ENCODE assay signal across 17 cellular contexts in the genomic region with DNA sequence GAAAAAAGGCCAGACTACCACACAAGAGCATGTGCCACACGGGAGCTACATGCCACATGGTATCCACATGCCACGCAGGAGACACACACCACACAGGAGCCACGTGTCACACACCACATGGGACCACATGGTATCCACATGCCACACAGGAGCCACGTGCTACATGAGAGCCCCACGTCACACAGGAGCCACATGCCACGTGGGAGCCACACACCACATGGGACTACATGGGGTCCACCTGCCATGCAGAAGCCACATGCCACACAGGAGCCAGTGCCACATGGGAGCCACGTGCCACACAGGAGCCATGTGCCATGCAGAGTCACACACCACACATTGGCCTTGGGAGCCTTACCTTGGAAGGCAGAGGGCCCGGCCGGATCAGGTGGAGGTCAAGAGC.
DNase-seq lines count a peak whose midpoint lies in the region; ATAC-seq and TF ChIP-seq lines count a peak whose summit lies in the region.
"Had no signal": no experiment of that assay in that cellular context is flagged by ENCODE, and none has a peak within 500 bp of the region (broad histone marks: within the 10 kb centered on the region; RNA-seq: fewer than 3 reads in every experiment).

No MANE protein-coding gene starts in this region.

- H3K36me3 ChIP-seq in RWPE2 (ENCODE audit: low read depth) (no peaks in the 10 kb centered on the region), suprapubic skin (no peaks in the 10 kb centered on the region)
- H3K36me3 ChIP-seq: SJCRH30 had no signal

- H3K4me1 ChIP-seq in RWPE2 (ENCODE audit: insufficient read depth, poor library complexity, severe bottlenecking) (no peaks in the 10 kb centered on the region), suprapubic skin (peaks cover 4% of the 10 kb centered on the region)
- H3K4me1 ChIP-seq: SJCRH30 had no signal

- no peak for TF ChIP-seq POLR2A in suprapubic skin (IDR thresholded peaks at IDR 0.05)

- ATAC-seq in RWPE2 (ENCODE audit: low read depth) = no peak
- ATAC-seq: GM23338, PC-3 had no signal

- H3K9me3 ChIP-seq in RWPE2 (ENCODE audit: severe bottlenecking) (no peaks in the 10 kb centered on the region), suprapubic skin (no peaks in the 10 kb centered on the region)
- H3K9me3 ChIP-seq: SJCRH30 had no signal

- no peak overlapping the region for H3K27ac ChIP-seq in RWPE2 (ENCODE audit: poor library complexity, severe bottlenecking)
- H3K27ac ChIP-seq in coronary artery = no peak overlapping the region
- no peak overlapping the region for H3K27ac ChIP-seq in suprapubic skin
- H3K27ac ChIP-seq: RWPE1, SJCRH30 had no signal

- H3K27me3 ChIP-seq in RWPE2 (ENCODE audit: insufficient read depth, poor library complexity, severe bottlenecking) = no peaks in the 10 kb centered on the region
- peaks cover 30% of the 10 kb centered on the region for H3K27me3 ChIP-seq in suprapubic skin
- H3K27me3 ChIP-seq: SJCRH30 had no signal

- 82% methylated on average over 8 of the region's 9 CpGs for WGBS in suprapubic skin

- no peak for TF ChIP-seq CTCF in RWPE2 (IDR thresholded peaks at IDR 0.05; ENCODE audit: poor library complexity, severe bottlenecking)
- no peak for TF ChIP-seq CTCF in coronary artery (IDR thresholded peaks at IDR 0.05)
- no peak for TF ChIP-seq CTCF in suprapubic skin (IDR thresholded peaks at IDR 0.05)

- H3K4me3 ChIP-seq in RWPE2 (ENCODE audit: severe bottlenecking) = no peak overlapping the region
- H3K4me3 ChIP-seq in coronary artery = no peak overlapping the region
- no peak overlapping the region for H3K4me3 ChIP-seq in suprapubic skin
- H3K4me3 ChIP-seq: GM23338, SJCRH30 had no signal

- peak; percentile 29 for DNase-seq in RWPE2 (ENCODE audit: low spot score)
- peak; percentile 26 for DNase-seq in coronary artery (ENCODE audit: low spot score)
- peak; percentile 74 for DNase-seq in mesenteric fat pad (ENCODE audit: low spot score)
- peak; percentile 36 to 69 for DNase-seq in suprapubic skin (ENCODE audit: low spot score in 2 of 2)
- no peak for DNase-seq in NCI-H69 (lab: John Stamatoyannopoulos, UW)
- DNase-seq in RKO (ENCODE audit: low spot score) = no peak
- no peak for DNase-seq in NCI-H2081 (lab: John Stamatoyannopoulos, UW)
- DNase-seq: C1 segment of cervical spinal cord, DMS79, NCI-H1092 treated with DMSO at 0.1 percent for 48 hours, NCI-H1694 treated with DMSO at 0.1 percent for 48 hours, NCI-H2227 treated with DMSO at 0.1 percent for 48 hours, NCI-H510A treated with DMSO at 0.1 percent for 48 hours, PC-3, SJCRH30 had no signal

- no peak for TF ChIP-seq EP300 in suprapubic skin (IDR thresholded peaks at IDR 0.05)

Comparison
In these comparisons a context has a peak if more than half of its experiments do, and no peak if none do; other contexts are left out.
1. DNase-seq: peak in RWPE2 (single experiment), coronary artery (single experiment), mesenteric fat pad (single experiment) and suprapubic skin (2 of 2); none in NCI-H69 (single experiment), RKO (single experiment) and NCI-H2081 (0 of 2).